In genomic region chr19:55459551-55459949, GRCh38 we compare ENCODE assay signal across 10 cellular contexts. TPM values are rescaled to one million over a fixed set of nuclear protein-coding genes. Genes with fewer than 3 reads are reported as not detected.
DNase-seq lines count a peak whose midpoint lies in the region; ATAC-seq, FAIRE-seq and TF ChIP-seq lines count a peak whose summit lies in the region.
"Had no signal": no experiment of that assay in that cellular context is flagged by ENCODE, and none has a peak within 500 bp of the region (broad histone marks: within the 10 kb centered on the region; RNA-seq: fewer than 3 reads in every experiment).

No MANE protein-coding gene starts in this region.

- H3K4me3 ChIP-seq in Peyer's patch (no peak overlapping the region), kidney (ENCODE audit: low read length in 2 of 2) (peak overlapping the region; percentile 18 to 94)

- no peak for FAIRE-seq in kidney (lab: Jason Lieb, UNC)

- no peak for TF ChIP-seq POLR2A in Peyer's patch (IDR thresholded peaks at IDR 0.05)

- H3K9me3 Mint-ChIP-seq in activated CD4-positive, alpha-beta T cell treated with anti-CD3 and anti-CD28 coated beads, Interleukin-2, amount 10 ng/mL, durations not matched to agents 24 days and 14 days = no peaks in the 10 kb centered on the region
- H3K9me3 Mint-ChIP-seq in stimulated activated effector memory CD8-positive, alpha-beta T cell treated with anti-CD3 and anti-CD28 coated beads, Interleukin-12 subunit alpha, Interleukin-12 subunit beta, amount 100 ng/mL, for 72 hours = no peaks in the 10 kb centered on the region
- H3K9me3 Mint-ChIP-seq in activated CD8-positive, alpha-beta T cell treated with anti-CD3 and anti-CD28 coated beads for 36 hours = no peaks in the 10 kb centered on the region
- H3K9me3 Mint-ChIP-seq: naive thymus-derived CD4-positive, alpha-beta T cell had no signal

- H3K27me3 ChIP-seq in Peyer's patch = no peaks in the 10 kb centered on the region

- H3K9me3 ChIP-seq in Peyer's patch (no peaks in the 10 kb centered on the region), kidney (ENCODE audit: control insufficient read depth in 1 of 2, low read length in 2 of 2) (no peaks in the 10 kb centered on the region)

- H3K4me1 ChIP-seq in Peyer's patch (peaks cover 0 to 18% (median 2%) of the 10 kb centered on the region in 4 donors), kidney (ENCODE audit: control insufficient read depth in 1 of 2, insufficient read depth in 1 of 2, low read depth in 1 of 2, low read length in 2 of 2) (peaks cover 0 to 5% of the 10 kb centered on the region in 2 donors)

- intact Hi-C loops in activated CD4-positive, alpha-beta T cell treated with anti-CD3 and anti-CD28 coated beads, Interleukin-2, amount 10 ng/mL, durations not matched to agents 24 days and 14 days (cut with micrococcal nuclease) = no loop called here
- intact Hi-C loops in kidney (cut with DNase I) = no loop called here
- intact Hi-C loops in activated CD8-positive, alpha-beta T cell treated with anti-CD3 and anti-CD28 coated beads for 36 hours (cut with micrococcal nuclease) = no loop called here

- H3K4me1 Mint-ChIP-seq in activated CD4-positive, alpha-beta T cell treated with anti-CD3 and anti-CD28 coated beads, Interleukin-2, amount 10 ng/mL, durations not matched to agents 24 days and 14 days = peaks cover 19% of the 10 kb centered on the region
- peaks cover 36% of the 10 kb centered on the region for H3K4me1 Mint-ChIP-seq in stimulated activated effector memory CD8-positive, alpha-beta T cell treated with anti-CD3 and anti-CD28 coated beads, Interleukin-12 subunit alpha, Interleukin-12 subunit beta, amount 100 ng/mL, for 72 hours
- peaks cover 15% of the 10 kb centered on the region for H3K4me1 Mint-ChIP-seq in activated CD8-positive, alpha-beta T cell treated with anti-CD3 and anti-CD28 coated beads for 36 hours (ENCODE audit: low read depth)

- DNase-seq in activated CD4-positive, alpha-beta T cell treated with anti-CD3 and anti-CD28 coated beads, Interleukin-2, amount 10 ng/mL, durations not matched to agents 24 days and 14 days = peak; percentile 56
- DNase-seq in activated CD4-positive, alpha-beta T cell treated with anti-CD3 and anti-CD28 coated beads, Interleukin-2, amount 50 U/mL, for 4 hours = no peak
- DNase-seq in Peyer's patch (no peak), kidney (no peak), cerebellar cortex (ENCODE audit: low spot score) (no peak), SIG-M5 (lab: John Stamatoyannopoulos, UW) (no peak)
- DNase-seq in stimulated activated effector memory CD8-positive, alpha-beta T cell treated with anti-CD3 and anti-CD28 coated beads, Interleukin-12 subunit alpha, Interleukin-12 subunit beta, amount 100 ng/mL, for 72 hours (ENCODE audit: low spot score in 2 of 2) = no peak
- DNase-seq in activated CD8-positive, alpha-beta T cell treated with anti-CD3 and anti-CD28 coated beads for 36 hours = no peak
- DNase-seq: naive thymus-derived CD4-positive, alpha-beta T cell had no signal

- POLR2A ChIA-PET in activated CD8-positive, alpha-beta T cell treated with anti-CD3 and anti-CD28 coated beads for 36 hours (lab: Charles Lee) = no interaction called here

- H3K27ac ChIP-seq in Peyer's patch (peak overlapping the region in 3 of 4 donors; percentile 5 to 94 (median 93)), kidney (ENCODE audit: low read depth in 2 of 2, low read length in 2 of 2) (no peak overlapping the region)

- H3K27ac Mint-ChIP-seq in activated CD4-positive, alpha-beta T cell treated with anti-CD3 and anti-CD28 coated beads, Interleukin-2, amount 10 ng/mL, durations not matched to agents 24 days and 14 days = no peak overlapping the region
- no peak overlapping the region for H3K27ac Mint-ChIP-seq in stimulated activated effector memory CD8-positive, alpha-beta T cell treated with anti-CD3 and anti-CD28 coated beads, Interleukin-12 subunit alpha, Interleukin-12 subunit beta, amount 100 ng/mL, for 72 hours
- H3K27ac Mint-ChIP-seq in activated CD8-positive, alpha-beta T cell treated with anti-CD3 and anti-CD28 coated beads for 36 hours = no peak overlapping the region

- TF ChIP-seq CTCF in Peyer's patch (IDR thresholded peaks at IDR 0.05) (no peak), kidney (IDR thresholded peaks at IDR 0.05; ENCODE audit: borderline replicate concordance, extremely low read depth, insufficient read depth) (no peak)
- TF ChIP-seq CTCF in activated CD8-positive, alpha-beta T cell treated with anti-CD3 and anti-CD28 coated beads for 36 hours (IDR thresholded peaks at IDR 0.05) = no peak

- peak overlapping the region in 1 of 2 donors; percentile 24 for H3K9ac ChIP-seq in kidney (ENCODE audit: low read length in 2 of 2)

- peaks cover 2% of the 10 kb centered on the region for H3K27me3 Mint-ChIP-seq in activated CD4-positive, alpha-beta T cell treated with anti-CD3 and anti-CD28 coated beads, Interleukin-2, amount 10 ng/mL, durations not matched to agents 24 days and 14 days
- no peaks in the 10 kb centered on the region for H3K27me3 Mint-ChIP-seq in activated CD8-positive, alpha-beta T cell treated with anti-CD3 and anti-CD28 coated beads for 36 hours

- CTCF ChIA-PET in activated CD8-positive, alpha-beta T cell treated with anti-CD3 and anti-CD28 coated beads for 36 hours (lab: Charles Lee) = interaction anchor here (0.6 to 3.3 kb wide), 5 partner anchors 8 to 370 kb away, joined by 3 to 18 read pairs (median 3); no protein-coding TSS in a partner anchor

- H3K36me3 ChIP-seq in Peyer's patch (peaks cover 0 to 17% (median 0%) of the 10 kb centered on the region in 3 donors), kidney (ENCODE audit: control insufficient read depth in 1 of 2, insufficient read depth in 2 of 2, low read length in 2 of 2) (no peaks in the 10 kb centered on the region)

- ATAC-seq in stimulated activated effector memory CD8-positive, alpha-beta T cell treated with anti-CD3 and anti-CD28 coated beads, Interleukin-12 subunit alpha, Interleukin-12 subunit beta, amount 100 ng/mL, for 72 hours = no peak
- ATAC-seq in activated CD8-positive, alpha-beta T cell treated with anti-CD3 and anti-CD28 coated beads for 36 hours = no peak
- ATAC-seq: naive thymus-derived CD4-positive, alpha-beta T cell had no signal

- H3K36me3 Mint-ChIP-seq in activated CD4-positive, alpha-beta T cell treated with anti-CD3 and anti-CD28 coated beads, Interleukin-2, amount 10 ng/mL, durations not matched to agents 24 days and 14 days (ENCODE audit: low read depth) = peaks cover 3% of the 10 kb centered on the region
- H3K36me3 Mint-ChIP-seq in stimulated activated effector memory CD8-positive, alpha-beta T cell treated with anti-CD3 and anti-CD28 coated beads, Interleukin-12 subunit alpha, Interleukin-12 subunit beta, amount 100 ng/mL, for 72 hours = peaks cover 8% of the 10 kb centered on the region
- H3K36me3 Mint-ChIP-seq in activated CD8-positive, alpha-beta T cell treated with anti-CD3 and anti-CD28 coated beads for 36 hours (ENCODE audit: low read depth) = peaks cover 7% of the 10 kb centered on the region

- no peak overlapping the region for H3K4me3 Mint-ChIP-seq in activated CD4-positive, alpha-beta T cell treated with anti-CD3 and anti-CD28 coated beads, Interleukin-2, amount 10 ng/mL, durations not matched to agents 24 days and 14 days
- H3K4me3 Mint-ChIP-seq in stimulated activated effector memory CD8-positive, alpha-beta T cell treated with anti-CD3 and anti-CD28 coated beads, Interleukin-12 subunit alpha, Interleukin-12 subunit beta, amount 100 ng/mL, for 72 hours = peak overlapping the region; percentile 87
- H3K4me3 Mint-ChIP-seq in activated CD8-positive, alpha-beta T cell treated with anti-CD3 and anti-CD28 coated beads for 36 hours = no peak overlapping the region

RNA-seq across cellular contexts. Expression of gene ISOC2, which starts 1.9 kb away (rescaled TPM):
- 34.2 and 35.2 TPM in 2 replicates for total RNA-seq in activated CD4-positive, alpha-beta T cell treated with anti-CD3 and anti-CD28 coated beads, Interleukin-2, amount 10 ng/mL, durations not matched to agents 24 days and 14 days
- total RNA-seq in Peyer's patch = 100 to 1,000 TPM in 1 of 4 donors, 10 to 100 TPM in 3; 28.1 to 102 (median 60.0) TPM
- 45.9 TPM for total RNA-seq in kidney
- 326 TPM for polyA plus RNA-seq in kidney (ENCODE audit: insufficient read depth, low read depth, low replicate concordance)
- total RNA-seq in activated CD8-positive, alpha-beta T cell treated with anti-CD3 and anti-CD28 coated beads for 36 hours = 10 to 100 TPM; 29.0 to 29.3 TPM

RNA-seq across cellular contexts. Expression of gene C19orf85, which starts 5.0 kb away (rescaled TPM):
- total RNA-seq in activated CD4-positive, alpha-beta T cell treated with anti-CD3 and anti-CD28 coated beads, Interleukin-2, amount 10 ng/mL, durations not matched to agents 24 days and 14 days = not detected in 2 replicates
- total RNA-seq in Peyer's patch (not detected), kidney (not detected)
- polyA plus RNA-seq in kidney (ENCODE audit: insufficient read depth, low read depth, low replicate concordance) = not detected
- not detected for total RNA-seq in activated CD8-positive, alpha-beta T cell treated with anti-CD3 and anti-CD28 coated beads for 36 hours
- total RNA-seq: naive thymus-derived CD4-positive, alpha-beta T cell; T-helper 1 cell treated with Interleukin-12 subunit alpha and Interleukin-12 subunit beta and Interleukin-4 antibody, amounts not matched to agents 30 ng/mL and 1 ng/mL, for 36 hours had no signal
- polyA plus RNA-seq: naive thymus-derived CD4-positive, alpha-beta T cell had no signal

RNA-seq across cellular contexts. Expression of gene SHISA7, which starts 16.4 kb away (rescaled TPM):
- total RNA-seq in activated CD4-positive, alpha-beta T cell treated with anti-CD3 and anti-CD28 coated beads, Interleukin-2, amount 10 ng/mL, durations not matched to agents 24 days and 14 days = not detected in 2 replicates
- total RNA-seq in Peyer's patch (not detected), kidney (not detected)
- polyA plus RNA-seq in kidney (ENCODE audit: insufficient read depth, low read depth, low replicate concordance) = not detected
- not detected for total RNA-seq in activated CD8-positive, alpha-beta T cell treated with anti-CD3 and anti-CD28 coated beads for 36 hours
- total RNA-seq: naive thymus-derived CD4-positive, alpha-beta T cell; T-helper 1 cell treated with Interleukin-12 subunit alpha and Interleukin-12 subunit beta and Interleukin-4 antibody, amounts not matched to agents 30 ng/mL and 1 ng/mL, for 36 hours had no signal
- polyA plus RNA-seq: naive thymus-derived CD4-positive, alpha-beta T cell had no signal

RNA-seq across cellular contexts. Expression of gene ZNF628, which starts 16.9 kb away (rescaled TPM):
- total RNA-seq in activated CD4-positive, alpha-beta T cell treated with anti-CD3 and anti-CD28 coated beads, Interleukin-2, amount 10 ng/mL, durations not matched to agents 24 days and 14 days = 8.8 and 10.0 TPM in 2 replicates
- total RNA-seq in Peyer's patch (10 to 100 TPM; 10.1 to 47.0 (median 15.5) TPM), kidney (12.0 TPM)
- 2.3 TPM for polyA plus RNA-seq in kidney (ENCODE audit: insufficient read depth, low read depth, low replicate concordance)
- 1 to 10 TPM; 8.4 to 8.6 TPM for total RNA-seq in activated CD8-positive, alpha-beta T cell treated with anti-CD3 and anti-CD28 coated beads for 36 hours

RNA-seq across cellular contexts. Expression of gene NAT14, which starts 25.4 kb away (rescaled TPM):
- total RNA-seq in activated CD4-positive, alpha-beta T cell treated with anti-CD3 and anti-CD28 coated beads, Interleukin-2, amount 10 ng/mL, durations not matched to agents 24 days and 14 days = 21.7 and 23.4 TPM in 2 replicates
- 1 to 10 TPM; 1.4 to 7.4 (median 3.0) TPM for total RNA-seq in Peyer's patch
- 42.6 TPM for total RNA-seq in kidney
- polyA plus RNA-seq in kidney (ENCODE audit: insufficient read depth, low read depth, low replicate concordance) = 45.0 TPM
- 10 to 100 TPM; 18.9 to 19.9 TPM for total RNA-seq in activated CD8-positive, alpha-beta T cell treated with anti-CD3 and anti-CD28 coated beads for 36 hours

Comparison
In these comparisons a context has a peak if more than half of its experiments do, and no peak if none do; other contexts are left out.
1. H3K27ac ChIP-seq: peak in Peyer's patch (3 of 4); none in kidney (0 of 2).
2. H3K4me3 ChIP-seq: peak in kidney (2 of 2); none in Peyer's patch (0 of 4).